21 cellular contexts compared by ENCODE assay signal in genomic region chr7:26357793-26358139, GRCh38.
"Had no signal": no experiment of that assay in that cellular context is flagged by ENCODE, and none has a peak within 500 bp of the region (broad histone marks: within the 10 kb centered on the region; RNA-seq: fewer than 3 reads in every experiment).

No MANE protein-coding gene starts in this region.

- H3K9me3 Mint-ChIP-seq: endodermal cell; naive thymus-derived CD8-positive, alpha-beta T cell; neural progenitor cell; type B pancreatic cell had no signal

- H3K36me3 Mint-ChIP-seq: neural progenitor cell, type B pancreatic cell had no signal

- H3K4me1 ChIP-seq: colonic mucosa, pancreas, suprapubic skin, thyroid gland, uterus had no signal

- H3K27me3 ChIP-seq: colonic mucosa, hepatocyte, neural progenitor cell, pancreas, suprapubic skin, thyroid gland, uterus had no signal

- H3K36me3 ChIP-seq: colonic mucosa, neural progenitor cell, pancreas, suprapubic skin, thyroid gland, uterus had no signal

- H3K4me3 ChIP-seq: colonic mucosa, hepatocyte, mucosa of descending colon, neural progenitor cell, pancreas, smooth muscle cell, suprapubic skin, thyroid gland, uterus had no signal

- H3K27me3 Mint-ChIP-seq: naive thymus-derived CD8-positive, alpha-beta T cell; progenitor cell of endocrine pancreas; type B pancreatic cell had no signal

- H3K79me2 ChIP-seq: hepatocyte had no signal

- H3K27ac ChIP-seq: colonic mucosa, hepatocyte, neural progenitor cell, pancreas, suprapubic skin, thyroid gland, uterus had no signal

- H3K27ac Mint-ChIP-seq: endodermal cell, neural progenitor cell, progenitor cell of endocrine pancreas, type B pancreatic cell had no signal

- DNase-seq: colonic mucosa; dermis blood vessel endothelial cell; endodermal cell; erythroblast; foreskin melanocyte; head of caudate nucleus; mucosa of descending colon; naive thymus-derived CD8-positive, alpha-beta T cell; occipital lobe; pancreas; right cardiac atrium; stimulated activated CD4-positive, alpha-beta T cell treated with anti-CD3 and anti-CD28 coated beads, Interleukin-2, amount 100 ng/mL, for 48 hours; stimulated activated naive CD8-positive, alpha-beta T cell treated with anti-CD3 and anti-CD28 coated beads, Interleukin-15, Interleukin-2, amounts not matched to agents 100 U/mL and 50 U/mL, for 24 hours; thyroid gland; uterus had no signal

- ATAC-seq: mucosa of descending colon; naive thymus-derived CD8-positive, alpha-beta T cell; pancreas; right cardiac atrium; stimulated activated naive CD8-positive, alpha-beta T cell treated with anti-CD3 and anti-CD28 coated beads, Interleukin-15, Interleukin-2, amounts not matched to agents 100 U/mL and 50 U/mL, for 24 hours had no signal

- H3K9me3 ChIP-seq: colonic mucosa, mucosa of descending colon, pancreas, suprapubic skin, thyroid gland, uterus had no signal

- H3K4me2 ChIP-seq: hepatocyte, neural progenitor cell, smooth muscle cell had no signal

- H3K9ac ChIP-seq: neural progenitor cell had no signal

- H2AFZ ChIP-seq: hepatocyte, neural progenitor cell had no signal

- H3K4me3 Mint-ChIP-seq: endodermal cell, neural progenitor cell, type B pancreatic cell had no signal
